Comparison of ENCODE assay signal across 31 cellular contexts in the genomic region with DNA sequence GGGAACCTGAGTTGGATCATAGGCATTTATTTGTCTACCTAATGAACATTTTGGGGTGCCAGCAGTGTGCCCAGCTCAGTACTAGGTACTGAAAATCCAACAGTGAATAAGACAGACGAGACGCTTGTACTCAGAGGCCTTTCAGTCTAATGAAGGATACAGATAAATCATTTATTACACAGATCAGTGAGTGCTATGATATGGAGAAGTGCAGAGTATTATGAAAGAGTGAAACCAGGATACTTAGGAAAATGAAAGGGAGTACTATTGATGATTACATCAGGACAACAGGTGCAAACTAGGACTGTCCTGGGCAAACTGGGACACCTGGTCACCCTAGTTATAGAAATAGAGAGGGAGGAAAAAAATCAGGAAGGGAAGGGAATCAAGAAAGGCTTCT.
DNase-seq lines count a peak whose midpoint lies in the region; ATAC-seq and TF ChIP-seq lines count a peak whose summit lies in the region.
"Had no signal": no experiment of that assay in that cellular context is flagged by ENCODE, and none has a peak within 500 bp of the region (broad histone marks: within the 10 kb centered on the region; RNA-seq: fewer than 3 reads in every experiment).

No MANE protein-coding gene starts in this region.

- H3F3A ChIP-seq in GM23338 (replicated peaks; ENCODE audit: low read depth): no peaks in the 10 kb centered on the region

- H3K27ac ChIP-seq in psoas muscle (peak overlapping the region; percentile 21), gastrocnemius medialis (peak overlapping the region in 3 of 4 donors; percentile 47 to 88 (median 48)), GM23338 (ENCODE audit: low read depth) (no peak overlapping the region)
- H3K27ac ChIP-seq: 22Rv1; A549; BLaER1; BLaER1 treated with 17β-estradiol and CSF1 and Interleukin-3, amounts not matched to agents 10 nM and 100 nM; C4-2B had no signal

- in situ Hi-C loops in gastrocnemius medialis (cut with MboI; ENCODE audit: low sequenced_read_pairs in 4 of 4): no loop called here

- H3K27me3 ChIP-seq in psoas muscle (ENCODE audit: insufficient read depth in 3 of 3, low read length in 2 of 3): peaks cover 0 to 3% (median 0%) of the 10 kb centered on the region in 3 donors
- no peaks in the 10 kb centered on the region for H3K27me3 ChIP-seq in gastrocnemius medialis
- H3K27me3 ChIP-seq in GM23338 (ENCODE audit: insufficient read depth): no peaks in the 10 kb centered on the region
- H3K27me3 ChIP-seq: BE2C; BLaER1; BLaER1 treated with 17β-estradiol and CSF1 and Interleukin-3, amounts not matched to agents 10 nM and 100 nM had no signal

- no peaks in the 10 kb centered on the region for H3K36me3 Mint-ChIP-seq in GM23338 (ENCODE audit: low read depth)
- H3K36me3 Mint-ChIP-seq: CD14-positive monocyte; CD4-positive, alpha-beta memory T cell; CD4-positive, CD25-positive, alpha-beta regulatory T cell; CD8-positive, alpha-beta memory T cell; CD8-positive, alpha-beta T cell had no signal

- no peaks in the 10 kb centered on the region for H3K9me3 ChIP-seq in psoas muscle
- H3K9me3 ChIP-seq in gastrocnemius medialis: no peaks in the 10 kb centered on the region
- H3K9me3 ChIP-seq: A549; BE2C; BLaER1; BLaER1 treated with 17β-estradiol and CSF1 and Interleukin-3, amounts not matched to agents 10 nM and 100 nM; Caco-2 had no signal

- intact Hi-C loops in psoas muscle (cut with DNase I) (loop anchor here in 1 of 2 donors (5.0 kb wide), 1 partner anchor 96 kb away; no protein-coding TSS in a partner anchor), gastrocnemius medialis (cut with DNase I; ENCODE audit: low total_unique reads) (no loop called here)

- WGBS in psoas muscle, 3 donors: 49 to 77% (median 50%) methylated on average over 2 of the region's 2 CpGs

- H3K36me3 ChIP-seq in psoas muscle (ENCODE audit: insufficient read depth in 1 of 2, low read depth in 1 of 2): no peaks in the 10 kb centered on the region
- no peaks in the 10 kb centered on the region for H3K36me3 ChIP-seq in gastrocnemius medialis
- no peaks in the 10 kb centered on the region for H3K36me3 ChIP-seq in GM23338 (ENCODE audit: insufficient read depth)
- H3K36me3 ChIP-seq: BE2C; BLaER1; BLaER1 treated with 17β-estradiol and CSF1 and Interleukin-3, amounts not matched to agents 10 nM and 100 nM had no signal

- H3K4me3 ChIP-seq in psoas muscle (no peak overlapping the region), gastrocnemius medialis (no peak overlapping the region), GM23338 (no peak overlapping the region)
- H3K4me3 ChIP-seq: A549; BLaER1; BLaER1 treated with 17β-estradiol and CSF1 and Interleukin-3, amounts not matched to agents 10 nM and 100 nM had no signal

- H3K4me1 Mint-ChIP-seq in GM23338: no peaks in the 10 kb centered on the region
- H3K4me1 Mint-ChIP-seq: B cell; CD14-positive monocyte; CD4-positive, alpha-beta memory T cell; CD4-positive, CD25-positive, alpha-beta regulatory T cell; CD8-positive, alpha-beta memory T cell had no signal

- peaks cover 2% of the 10 kb centered on the region for H3K27me3 Mint-ChIP-seq in GM23338 (ENCODE audit: insufficient read depth, low read depth, poor library complexity)
- H3K27me3 Mint-ChIP-seq: CD4-positive, CD25-positive, alpha-beta regulatory T cell had no signal

- TF ChIP-seq CTCF in psoas muscle (IDR thresholded peaks at IDR 0.05) (no peak), gastrocnemius medialis (IDR thresholded peaks at IDR 0.05 in 4 of 5, conservative IDR thresholded peaks at IDR 0.05 in 1 of 5) (no peak), GM23338 (conservative IDR thresholded peaks at IDR 0.05; ENCODE audit: low read depth in 2 of 2) (no peak)

- no peaks in the 10 kb centered on the region for H3K9me2 ChIP-seq in GM23338 (ENCODE audit: insufficient read depth)

- no peaks in the 10 kb centered on the region for H4K20me1 ChIP-seq in GM23338 (replicated peaks; ENCODE audit: insufficient read depth)
- H4K20me1 ChIP-seq: BLaER1; BLaER1 treated with 17β-estradiol and CSF1 and Interleukin-3, amounts not matched to agents 10 nM and 100 nM had no signal

- no peaks in the 10 kb centered on the region for H3K9me3 Mint-ChIP-seq in GM23338
- H3K9me3 Mint-ChIP-seq: CD14-positive monocyte; CD4-positive, alpha-beta T cell; CD8-positive, alpha-beta memory T cell; CD8-positive, alpha-beta T cell had no signal

- no peak overlapping the region for H2AFZ ChIP-seq in GM23338

- ATAC-seq in psoas muscle: peak; percentile 57 to 73 (median 69)
- ATAC-seq in gastrocnemius medialis: peak; percentile 82 to 90
- no peak for ATAC-seq in GM23338
- ATAC-seq: A549; CD8-positive, alpha-beta T cell had no signal

- no peak for TF ChIP-seq POLR2A in gastrocnemius medialis (IDR thresholded peaks at IDR 0.05)

- H3K4me2 ChIP-seq in GM23338: no peak overlapping the region
- H3K4me2 ChIP-seq: A549; BLaER1; BLaER1 treated with 17β-estradiol and CSF1 and Interleukin-3, amounts not matched to agents 10 nM and 100 nM had no signal

- DNase-seq in psoas muscle (no peak), gastrocnemius medialis (peak; percentile 28 to 31), RPMI8226 (no peak), GM23338 (ENCODE audit: low spot score) (no peak)
- DNase-seq: 8988T; ACHN; AML-193; BE2C; C1 segment of cervical spinal cord; Caco-2; Calu3; CD4-positive, alpha-beta memory T cell; CD4-positive, alpha-beta T cell; CD4-positive, CD25-positive, alpha-beta regulatory T cell; CD8-positive, alpha-beta memory T cell; CD8-positive, alpha-beta T cell; COR-L47; DMS 273 treated with DMSO at 0.1 percent for 48 hours; DMS153; DMS53; DMS79; DMS79 treated with DMSO at 0.1 percent for 48 hours; DND-41; EL had no signal

- no peak overlapping the region for H3K27ac Mint-ChIP-seq in GM23338
- H3K27ac Mint-ChIP-seq: B cell; CD14-positive monocyte; CD4-positive, alpha-beta memory T cell; CD4-positive, alpha-beta T cell; CD4-positive, CD25-positive, alpha-beta regulatory T cell; CD8-positive, alpha-beta memory T cell; CD8-positive, alpha-beta T cell had no signal

- H3K4me3 Mint-ChIP-seq in GM23338: no peak overlapping the region
- H3K4me3 Mint-ChIP-seq: B cell; CD14-positive monocyte; CD4-positive, alpha-beta memory T cell; CD4-positive, alpha-beta T cell; CD4-positive, CD25-positive, alpha-beta regulatory T cell; CD8-positive, alpha-beta memory T cell; CD8-positive, alpha-beta T cell had no signal

- H3K79me2 ChIP-seq in GM23338 (replicated peaks; ENCODE audit: insufficient read depth): no peaks in the 10 kb centered on the region

- H3K4me1 ChIP-seq in psoas muscle (no peaks in the 10 kb centered on the region), gastrocnemius medialis (peaks cover 9 to 48% of the 10 kb centered on the region in 2 donors), GM23338 (ENCODE audit: insufficient read depth) (no peaks in the 10 kb centered on the region)
- H3K4me1 ChIP-seq: A549; BLaER1; BLaER1 treated with 17β-estradiol and CSF1 and Interleukin-3, amounts not matched to agents 10 nM and 100 nM; Caco-2 had no signal

TF ChIP-seq in GM23338, 12 proteins besides CTCF, POLR2A, EP300 and RAD21 (continues in another document):
- TF ChIP-seq JUNB (IDR thresholded peaks at IDR 0.05; ENCODE audit: unreplicated experiment): no peak
- no peak for TF ChIP-seq POLR2AphosphoS5 (IDR thresholded peaks at IDR 0.05; ENCODE audit: low read depth)
- no peak for TF ChIP-seq EZH2 (IDR thresholded peaks at IDR 0.05; ENCODE audit: low read depth, unreplicated experiment)
- TF ChIP-seq REST (IDR thresholded peaks at IDR 0.05; ENCODE audit: unreplicated experiment): no peak

Comparison
In these comparisons a context has a peak if more than half of its experiments do, and no peak if none do; other contexts are left out.
1. DNase-seq: peak in gastrocnemius medialis (2 of 2); none in psoas muscle (0 of 2), RPMI8226 (single experiment) and GM23338 (single experiment).